19 cellular contexts compared by ENCODE assay signal in genomic region chr5:168753691-168754254, GRCh38.
"Had no signal": no experiment of that assay in that cellular context is flagged by ENCODE, and none has a peak within 500 bp of the region (broad histone marks: within the 10 kb centered on the region; RNA-seq: fewer than 3 reads in every experiment).

No MANE protein-coding gene starts in this region.

- H3K4me1 ChIP-seq: heart left ventricle, pancreas, uterus had no signal

- H3K9me3 ChIP-seq: heart left ventricle, pancreas, uterus had no signal

- H3K27ac ChIP-seq: dorsolateral prefrontal cortex, heart left ventricle, pancreas, uterus had no signal

- DNase-seq: cortex of kidney; dorsolateral prefrontal cortex; effector CD8-positive, alpha-beta T cell; heart left ventricle; hippocampal formation; kidney glomerular epithelial cell; natural killer cell; nucleus accumbens; pancreas; right cardiac atrium; small intestine; stimulated activated CD4-positive, alpha-beta T cell treated with anti-CD3 and anti-CD28 coated beads, Interleukin-2, amount 100 ng/mL, for 48 hours; stimulated activated naive CD4-positive, alpha-beta T cell treated with Interleukin-2 at 50 U/mL for 16 hours; uterus had no signal

- H3K27me3 ChIP-seq: heart left ventricle, pancreas, uterus had no signal

- H3K36me3 Mint-ChIP-seq: natural killer cell had no signal

- H3K27ac Mint-ChIP-seq: mesothelial cell of epicardium, natural killer cell, progenitor cell of endocrine pancreas, type B pancreatic cell had no signal

- H3K4me3 ChIP-seq: dorsolateral prefrontal cortex, heart left ventricle, pancreas, uterus had no signal

- ATAC-seq: esophagus mucosa, heart left ventricle, natural killer cell, pancreas, right cardiac atrium had no signal

- H3K9me3 Mint-ChIP-seq: mesothelial cell of epicardium, natural killer cell, neural crest cell, type B pancreatic cell had no signal

- H3K4me3 Mint-ChIP-seq: mesothelial cell of epicardium, natural killer cell, neural crest cell, type B pancreatic cell had no signal

- H3K4me1 Mint-ChIP-seq: natural killer cell had no signal

- H3K36me3 ChIP-seq: pancreas, uterus had no signal
